ENCODE assay signal across 1 cellular context in genomic region chr17:7019839-7020519, GRCh38.
TF ChIP-seq lines count a peak whose summit lies in the region.

No MANE protein-coding gene starts in this region.

TF ChIP-seq in H1, 55 proteins besides CTCF, POLR2A, EP300 and RAD21:
- TF ChIP-seq RBBP5 (IDR thresholded peaks at IDR 0.05; ENCODE audit: borderline replicate concordance, low read depth, low read length) (peak; percentile 72; the same call in 1 of the 2 replicates), NANOG (IDR thresholded peaks at IDR 0.05; ENCODE audit: insufficient read depth, low read depth, low read length, poor library complexity, severe bottlenecking) (no peak), SP4 (IDR thresholded peaks at IDR 0.05; ENCODE audit: low read length) (peak; percentile 59; the same call in 1 of the 2 replicates), YY1 (IDR thresholded peaks at IDR 0.05; ENCODE audit: low read depth, low read length) (peak; percentile 73; the same call in 1 of the 2 replicates), ASH2L (IDR thresholded peaks at IDR 0.05; ENCODE audit: low read length) (peak; percentile 39), CHD1 (IDR thresholded peaks at IDR 0.05; ENCODE audit: low read depth, low read length) (no peak), JUND (IDR thresholded peaks at IDR 0.05; ENCODE audit: low read length) (no peak), PHF8 (conservative IDR thresholded peaks at IDR 0.05; ENCODE audit: low read depth, low read length) (0 out of 2 replicates have a peak, but pooled peaks have one; percentile 35)
